Comparison of ENCODE assay signal across 22 cellular contexts in genomic region chr6:157335829-157336228, GRCh38. TPM values are rescaled to one million over a fixed set of nuclear protein-coding genes. Genes with fewer than 3 reads are reported as not detected.
DNase-seq lines count a peak whose midpoint lies in the region; TF ChIP-seq lines count a peak whose summit lies in the region.
"Had no signal": no experiment of that assay in that cellular context is flagged by ENCODE, and none has a peak within 500 bp of the region (broad histone marks: within the 10 kb centered on the region; RNA-seq: fewer than 3 reads in every experiment).

No MANE protein-coding gene starts in this region.

- no peak overlapping the region for H4K12ac ChIP-seq in trophoblast cell (ENCODE audit: low read depth, low read length)

- no peaks in the 10 kb centered on the region for H3K9me3 ChIP-seq in WERI-Rb-1 (ENCODE audit: severe bottlenecking)
- no peaks in the 10 kb centered on the region for H3K9me3 ChIP-seq in trophoblast cell (ENCODE audit: insufficient read depth, low read depth, low read length)
- H3K9me3 ChIP-seq: pancreas had no signal

- H3K79me1 ChIP-seq in trophoblast cell (ENCODE audit: low read length): no peaks in the 10 kb centered on the region

- H2AK5ac ChIP-seq in trophoblast cell (ENCODE audit: low read length): no peak overlapping the region

- no peak overlapping the region for H2BK120ac ChIP-seq in trophoblast cell (ENCODE audit: insufficient read depth, low read length, poor library complexity)

- H3K4ac ChIP-seq in trophoblast cell (ENCODE audit: low read depth, low read length): no peak overlapping the region

- no peak overlapping the region for H2BK12ac ChIP-seq in trophoblast cell (ENCODE audit: low read length)

- WGBS in trophoblast cell (ENCODE audit: extremely low coverage, insufficient coverage, insufficient read length): no CpG with 5 or more reads among the region's 6 CpGs

- no peak overlapping the region for H4K8ac ChIP-seq in trophoblast cell (ENCODE audit: low read depth, low read length)

- no peak overlapping the region for H3K4me3 ChIP-seq in WERI-Rb-1 (ENCODE audit: low read depth, low read length)
- H3K4me3 ChIP-seq in trophoblast cell (ENCODE audit: low read depth, low read length): no peak overlapping the region
- no peak overlapping the region for H3K4me3 ChIP-seq in brain microvascular endothelial cell (ENCODE audit: low read depth, low read length)
- H3K4me3 ChIP-seq: GM12878, lung, pancreas had no signal

- peaks cover 9% of the 10 kb centered on the region for H3K4me1 Mint-ChIP-seq in HFFc6 (ENCODE audit: low read depth)

- no peak overlapping the region for H3K23ac ChIP-seq in trophoblast cell (ENCODE audit: low read length)

- no peak for DNase-seq in HFFc6
- peak; percentile 65 to 82 for DNase-seq in NCI-H524 (lab: John Stamatoyannopoulos, UW)
- DNase-seq in WERI-Rb-1: peak; percentile 39
- DNase-seq in trophoblast cell: peak; percentile 66 to 85
- no peak for DNase-seq in substantia nigra (lab: John Stamatoyannopoulos, UW)
- no peak for DNase-seq in GDM1 (lab: John Stamatoyannopoulos, UW)
- no peak for DNase-seq in brain microvascular endothelial cell
- DNase-seq: activated CD4-positive, alpha-beta T cell treated with anti-CD3 and anti-CD28 coated beads, Interleukin-2, amount 50 U/mL, for 48 hours; activated naive CD4-positive, alpha-beta T cell; activated T-cell treated with anti-CD3 and anti-CD28 coated beads for 4 hours; aorta; cerebellar nuclear complex; effector CD8-positive, alpha-beta T cell; MM.1S; naive B cell; NCI-H2081; NCI-H526; pancreas; small intestine; stimulated activated CD8-positive, alpha-beta memory T cell treated with anti-CD3 and anti-CD28 coated beads, Interleukin-4, amount 100 ng/mL, for 48 hours had no signal

- no peaks in the 10 kb centered on the region for H3K4me1 ChIP-seq in trophoblast cell (ENCODE audit: control insufficient read depth in 1 of 2, insufficient read depth in 2 of 2, low read length in 2 of 2)
- H3K4me1 ChIP-seq: pancreas had no signal

- H3K79me2 ChIP-seq in trophoblast cell (ENCODE audit: control insufficient read depth, insufficient read depth, low read length, poor library complexity): no peaks in the 10 kb centered on the region

- no peak for TF ChIP-seq CTCF in HFFc6 (IDR thresholded peaks at IDR 0.05)
- TF ChIP-seq CTCF in WERI-Rb-1 (IDR thresholded peaks at IDR 0.05; ENCODE audit: low read depth, low read length): no peak
- TF ChIP-seq CTCF in brain microvascular endothelial cell (IDR thresholded peaks at IDR 0.05; ENCODE audit: low read depth, low read length, missing control alignments): no peak

- no peaks in the 10 kb centered on the region for H3K36me3 Mint-ChIP-seq in HFFc6 (ENCODE audit: low read depth)
- H3K36me3 Mint-ChIP-seq: naive B cell had no signal

- peak overlapping the region; percentile 27; the same call in 1 of the 2 replicates for H3K4me3 Mint-ChIP-seq in HFFc6
- H3K4me3 Mint-ChIP-seq: naive B cell had no signal

- H3K14ac ChIP-seq in trophoblast cell (ENCODE audit: low read length): no peak overlapping the region

- H3K9me3 Mint-ChIP-seq in HFFc6: no peaks in the 10 kb centered on the region
- H3K9me3 Mint-ChIP-seq: naive B cell had no signal

- H3K9ac ChIP-seq in trophoblast cell (ENCODE audit: low read length): no peak overlapping the region

- H3K4me2 ChIP-seq in trophoblast cell (ENCODE audit: low read length): no peak overlapping the region

- no peak overlapping the region for H4K91ac ChIP-seq in trophoblast cell (ENCODE audit: low read depth, low read length)

- H3K36me3 ChIP-seq in WERI-Rb-1 (no peaks in the 10 kb centered on the region), trophoblast cell (ENCODE audit: control insufficient read depth in 1 of 2, insufficient read depth in 2 of 2, low read length in 2 of 2) (no peaks in the 10 kb centered on the region), brain microvascular endothelial cell (replicated peaks) (no peaks in the 10 kb centered on the region)
- H3K36me3 ChIP-seq: pancreas had no signal

- H3K18ac ChIP-seq in trophoblast cell (ENCODE audit: low read length): no peak overlapping the region

- H2AFZ ChIP-seq in trophoblast cell (ENCODE audit: insufficient read depth, low read length, poor library complexity): no peak overlapping the region

- no peak overlapping the region for H3K27ac Mint-ChIP-seq in HFFc6
- H3K27ac Mint-ChIP-seq: naive B cell had no signal

- in situ Hi-C loops in brain microvascular endothelial cell (cut with HindIII; ENCODE audit: low pct_ligation_motif_present, low sequenced_read_pairs): no loop called here

- H3K27me3 ChIP-seq in WERI-Rb-1 (ENCODE audit: insufficient read depth, low read depth, severe bottlenecking) (no peaks in the 10 kb centered on the region), trophoblast cell (ENCODE audit: insufficient read depth, low read length) (no peaks in the 10 kb centered on the region), brain microvascular endothelial cell (replicated peaks) (no peaks in the 10 kb centered on the region)
- H3K27me3 ChIP-seq: pancreas had no signal

- H3K27ac ChIP-seq in WERI-Rb-1: no peak overlapping the region
- no peak overlapping the region for H3K27ac ChIP-seq in trophoblast cell (ENCODE audit: low read depth, low read length)
- H3K27ac ChIP-seq in substantia nigra (ENCODE audit: low read depth, low read length, poor library complexity, severe bottlenecking): no peak overlapping the region
- H3K27ac ChIP-seq in brain microvascular endothelial cell: no peak overlapping the region
- H3K27ac ChIP-seq: pancreas had no signal

- peaks cover 16% of the 10 kb centered on the region for H3K27me3 Mint-ChIP-seq in HFFc6 (ENCODE audit: insufficient read depth)

- H2BK5ac ChIP-seq in trophoblast cell (ENCODE audit: low read depth, low read length, poor library complexity): no peak overlapping the region

RNA-seq across cellular contexts. Expression of gene TMEM242, which starts 12.5 kb away (rescaled TPM):
- 10 to 100 TPM in 4 of 6 experiments, 1 to 10 TPM in 2; 9.4 to 12.8 (median 10.8) TPM for total RNA-seq in HFFc6 (2021; fragmentation: NEBNext Ultra II Directional; extraction: Animal tissue kit (Norgen Biotek cat#: 25700))
- polyA plus RNA-seq in trophoblast cell (2013): 4.9 and 5.0 TPM in 2 replicates

RNA-seq across cellular contexts. Expression of gene ZDHHC14, which starts 45.2 kb away (rescaled TPM):
- 1 to 10 TPM; 5.2 to 6.7 (median 6.0) TPM for total RNA-seq in HFFc6 (2021; fragmentation: NEBNext Ultra II Directional; extraction: Animal tissue kit (Norgen Biotek cat#: 25700))
- 17.7 and 19.7 TPM in 2 replicates for polyA plus RNA-seq in trophoblast cell (2013)

Comparison
In these comparisons a context has a peak if more than half of its experiments do, and no peak if none do; other contexts are left out.
1. DNase-seq: peak in NCI-H524 (2 of 2), WERI-Rb-1 (single experiment) and trophoblast cell (2 of 2); none in HFFc6 (single experiment), substantia nigra (0 of 49), GDM1 (single experiment) and brain microvascular endothelial cell (single experiment).